In genomic region chr9:74800226-74800625, GRCh38 we compare ENCODE assay signal across 21 cellular contexts.
"Had no signal": no experiment of that assay in that cellular context is flagged by ENCODE, and none has a peak within 500 bp of the region (broad histone marks: within the 10 kb centered on the region; RNA-seq: fewer than 3 reads in every experiment).

No MANE protein-coding gene starts in this region.

- DNase-seq: activated CD4-positive, alpha-beta memory T cell treated with anti-CD3 and anti-CD28 coated beads, Interleukin-2, amount 10 ng/mL, durations not matched to agents 7 days and 5 days; activated CD4-positive, alpha-beta T cell treated with anti-CD3 and anti-CD28 coated beads, Interleukin-2, amount 10 ng/mL, durations not matched to agents 24 days and 14 days; activated effector memory CD4-positive, alpha-beta T cell treated with Interleukin-2 at 50 U/mL for 16 hours; activated naive CD4-positive, alpha-beta T cell treated with anti-CD3 and anti-CD28 coated beads for 36 hours; activated naive CD8-positive, alpha-beta T cell treated with anti-CD3 and anti-CD28 coated beads, Interleukin-2, amount 10 ng/mL, durations not matched to agents 7 days and 5 days; activated T-cell treated with anti-CD3 and anti-CD28 coated beads, Interleukin-2, amount 50 U/mL, for 72 hours; amniotic stem cell; effector memory CD4-positive, alpha-beta T cell; foreskin keratinocyte; left lung; naive thymus-derived CD8-positive, alpha-beta T cell; right cardiac atrium; stimulated activated CD4-positive, alpha-beta T cell treated with anti-CD3 and anti-CD28 coated beads, Interleukin-4, amount 100 ng/mL, for 24 hours; stimulated activated naive CD4-positive, alpha-beta T cell treated with Interleukin-2 at 50 U/mL for 16 hours; upper lobe of right lung had no signal

- H3K9me3 Mint-ChIP-seq: activated CD4-positive, alpha-beta memory T cell treated with anti-CD3 and anti-CD28 coated beads, Interleukin-2, amount 10 ng/mL, durations not matched to agents 7 days and 5 days; activated CD4-positive, alpha-beta T cell treated with anti-CD3 and anti-CD28 coated beads, Interleukin-2, amount 10 ng/mL, durations not matched to agents 24 days and 14 days; activated naive CD4-positive, alpha-beta T cell treated with anti-CD3 and anti-CD28 coated beads for 36 hours; activated naive CD8-positive, alpha-beta T cell treated with anti-CD3 and anti-CD28 coated beads, Interleukin-2, amount 10 ng/mL, durations not matched to agents 7 days and 5 days; activated T-cell treated with anti-CD3 and anti-CD28 coated beads, Interleukin-2, amount 50 U/mL, for 72 hours; central memory CD8-positive, alpha-beta T cell; naive thymus-derived CD8-positive, alpha-beta T cell had no signal

- H3K27ac Mint-ChIP-seq: activated CD4-positive, alpha-beta memory T cell treated with anti-CD3 and anti-CD28 coated beads, Interleukin-2, amount 10 ng/mL, durations not matched to agents 7 days and 5 days; activated CD4-positive, alpha-beta T cell treated with anti-CD3 and anti-CD28 coated beads, Interleukin-2, amount 10 ng/mL, durations not matched to agents 24 days and 14 days; activated naive CD4-positive, alpha-beta T cell treated with anti-CD3 and anti-CD28 coated beads for 36 hours; activated naive CD8-positive, alpha-beta T cell treated with anti-CD3 and anti-CD28 coated beads, Interleukin-2, amount 10 ng/mL, durations not matched to agents 7 days and 5 days; activated T-cell treated with anti-CD3 and anti-CD28 coated beads, Interleukin-2, amount 50 U/mL, for 72 hours had no signal

- H3K4me1 Mint-ChIP-seq: activated CD4-positive, alpha-beta memory T cell treated with anti-CD3 and anti-CD28 coated beads, Interleukin-2, amount 10 ng/mL, durations not matched to agents 7 days and 5 days; activated CD4-positive, alpha-beta T cell treated with anti-CD3 and anti-CD28 coated beads, Interleukin-2, amount 10 ng/mL, durations not matched to agents 24 days and 14 days; activated naive CD8-positive, alpha-beta T cell treated with anti-CD3 and anti-CD28 coated beads, Interleukin-2, amount 10 ng/mL, durations not matched to agents 7 days and 5 days; naive thymus-derived CD8-positive, alpha-beta T cell had no signal

- H3K4me1 ChIP-seq: breast epithelium, left lung, prostate gland, upper lobe of right lung had no signal

- H3K27ac ChIP-seq: breast epithelium, foreskin keratinocyte, left lung, prostate gland, thoracic aorta, upper lobe of right lung, VCaP had no signal

- H3K36me3 Mint-ChIP-seq: activated naive CD8-positive, alpha-beta T cell treated with anti-CD3 and anti-CD28 coated beads, Interleukin-2, amount 10 ng/mL, durations not matched to agents 7 days and 5 days; naive thymus-derived CD8-positive, alpha-beta T cell had no signal

- ATAC-seq: activated CD4-positive, CD25-positive, alpha-beta regulatory T cell treated with anti-CD3 and anti-CD28 coated beads, Interleukin-2, amount 50 U/mL, for 24 hours; activated T-cell treated with anti-CD3 and anti-CD28 coated beads, Interleukin-2, amount 50 U/mL, for 72 hours; foreskin keratinocyte; left lung; naive thymus-derived CD8-positive, alpha-beta T cell; right cardiac atrium; upper lobe of right lung had no signal

- H3K4me3 ChIP-seq: breast epithelium, left lung, prostate gland, thoracic aorta, upper lobe of right lung had no signal

- H3K4me3 Mint-ChIP-seq: activated CD4-positive, alpha-beta memory T cell treated with anti-CD3 and anti-CD28 coated beads, Interleukin-2, amount 10 ng/mL, durations not matched to agents 7 days and 5 days; activated CD4-positive, alpha-beta T cell treated with anti-CD3 and anti-CD28 coated beads, Interleukin-2, amount 10 ng/mL, durations not matched to agents 24 days and 14 days; activated naive CD4-positive, alpha-beta T cell treated with anti-CD3 and anti-CD28 coated beads for 36 hours; activated naive CD8-positive, alpha-beta T cell treated with anti-CD3 and anti-CD28 coated beads, Interleukin-2, amount 10 ng/mL, durations not matched to agents 7 days and 5 days; activated T-cell treated with anti-CD3 and anti-CD28 coated beads, Interleukin-2, amount 50 U/mL, for 72 hours; central memory CD8-positive, alpha-beta T cell; naive thymus-derived CD8-positive, alpha-beta T cell had no signal

- H3K27me3 ChIP-seq: breast epithelium, foreskin keratinocyte, left lung, upper lobe of right lung had no signal

- H3K9me3 ChIP-seq: breast epithelium, left lung, prostate gland, thoracic aorta, upper lobe of right lung had no signal

- H3K36me3 ChIP-seq: breast epithelium, prostate gland, thoracic aorta, upper lobe of right lung had no signal
